ENCODE assay signal across 1 cellular context in the genomic region with DNA sequence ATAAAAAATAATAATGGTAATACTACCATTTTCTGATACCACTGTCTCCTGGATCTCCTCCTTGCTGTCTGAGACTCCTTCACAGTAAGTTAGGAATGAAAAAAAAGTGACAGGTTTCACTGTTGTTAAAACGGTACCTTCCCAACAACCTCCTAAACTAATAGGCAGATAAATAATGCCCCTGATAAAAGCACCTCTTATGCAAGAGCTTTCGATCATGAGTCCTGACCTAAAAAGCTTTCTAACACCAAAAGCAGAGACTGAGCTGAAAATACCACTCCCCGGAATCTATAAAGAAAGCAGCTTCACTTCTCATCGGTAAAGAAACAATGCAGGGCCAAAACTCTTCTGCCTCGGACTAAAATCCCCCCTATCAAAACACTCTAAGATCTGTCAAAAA.
TF ChIP-seq lines count a peak whose summit lies in the region.

No MANE protein-coding gene starts in this region.

TF ChIP-seq in GM23338, 12 proteins besides CTCF, POLR2A, EP300 and RAD21:
- no peak for TF ChIP-seq STAT1 (IDR thresholded peaks at IDR 0.05; ENCODE audit: unreplicated experiment)
